In the genomic region with DNA sequence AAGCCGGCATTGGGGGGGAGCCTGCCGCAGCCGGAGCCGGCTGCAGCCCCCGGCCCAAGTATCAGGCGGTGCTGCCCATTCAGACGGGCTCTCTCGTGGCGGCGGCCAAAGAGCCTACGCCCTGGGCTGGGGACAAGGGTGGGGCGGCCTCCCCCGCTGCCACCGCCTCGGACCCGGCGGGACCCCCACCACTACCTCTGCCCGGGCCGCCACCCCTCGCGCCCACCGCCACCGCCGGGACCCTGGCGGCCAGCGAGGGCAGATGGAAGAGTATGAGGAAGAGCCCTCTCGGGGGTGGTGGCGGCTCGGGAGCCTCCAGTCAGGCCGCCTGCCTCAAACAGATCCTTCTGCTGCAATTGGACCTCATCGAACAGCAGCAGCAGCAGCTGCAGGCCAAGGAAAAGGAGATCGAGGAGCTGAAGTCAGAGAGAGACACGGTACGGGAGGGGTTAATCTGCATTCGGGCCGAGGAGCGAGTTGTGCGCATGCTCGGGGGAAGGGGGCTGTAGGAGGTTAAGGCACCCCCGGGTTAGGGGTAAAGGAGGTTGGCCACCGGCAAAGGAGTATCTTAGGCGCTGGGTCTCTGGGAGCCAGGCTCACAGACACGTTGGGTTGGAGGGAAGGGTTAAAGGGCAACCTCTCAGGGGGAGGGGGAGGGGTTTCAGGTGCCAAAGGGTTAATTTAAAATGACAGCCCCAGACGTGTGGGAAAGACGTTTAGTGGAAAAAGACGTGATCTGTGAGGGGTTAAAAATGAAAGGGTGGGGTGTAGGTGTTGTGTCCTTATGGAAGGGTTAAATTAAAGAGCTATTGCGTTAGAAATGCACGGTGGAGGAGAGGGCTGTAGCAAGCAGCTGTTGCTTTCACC, we compare ENCODE assay signal across 8 cellular contexts. TPM values are rescaled to one million over a fixed set of nuclear protein-coding genes. Genes with fewer than 3 reads are reported as not detected.
DNase-seq lines count a peak whose midpoint lies in the region; ATAC-seq and TF ChIP-seq lines count a peak whose summit lies in the region.

No MANE protein-coding gene starts in this region.

- TF ChIP-seq POLR2A in tibial nerve (IDR thresholded peaks at IDR 0.05) = no peak

- 0 to 1% methylated on average over 24 to 44 of the region's 48 CpGs for WGBS in tibial nerve, 2 donors

- no peak for TF ChIP-seq CTCF in GM06990 (IDR thresholded peaks at IDR 0.05; ENCODE audit: insufficient read depth, low read length, poor library complexity, severe bottlenecking)
- TF ChIP-seq CTCF in tibial nerve (IDR thresholded peaks at IDR 0.05) = peak in 1 of 5 experiments; percentile 29

- H3K36me3 ChIP-seq in GM06990 (ENCODE audit: control insufficient read depth, insufficient read depth, low read length) = peaks cover 7% of the 10 kb centered on the region
- peaks cover 0 to 29% (median 0%) of the 10 kb centered on the region in 3 donors for H3K36me3 ChIP-seq in tibial nerve

- TF ChIP-seq EP300 in tibial nerve (IDR thresholded peaks at IDR 0.05) = peak in 1 of 2 donors; percentile 24

- peak overlapping the region; percentile 90 for H3K4me3 ChIP-seq in GM06990 (replicated peaks; ENCODE audit: low read depth, low read length)
- H3K4me3 ChIP-seq in tibial nerve = peak overlapping the region; percentile 71 to 100 (median 81)

- H3K9me3 ChIP-seq in tibial nerve = no peaks in the 10 kb centered on the region

- H3K27ac ChIP-seq in epithelial cell of prostate (peak overlapping the region; percentile 79), tibial nerve (peak overlapping the region; percentile 98 to 100 (median 98))

- ATAC-seq in HG02678 (IDR thresholded peaks at IDR 0.05; ENCODE audit: unreplicated experiment) (peak; percentile 25), HG03520 (IDR thresholded peaks at IDR 0.05; ENCODE audit: unreplicated experiment) (no peak)

- H3K4me1 ChIP-seq in tibial nerve = peaks cover 0 to 46% (median 22%) of the 10 kb centered on the region in 4 donors

- H3K27me3 ChIP-seq in GM06990 (replicated peaks; ENCODE audit: control insufficient read depth, insufficient read depth, low read length) (no peaks in the 10 kb centered on the region), tibial nerve (no peaks in the 10 kb centered on the region)

- peak; percentile 59 for DNase-seq in GM06990 (ENCODE audit: extremely low read depth, insufficient read length)
- peak; percentile 49 for DNase-seq in NCI-H524 treated with DMSO at 0.1 percent for 48 hours (lab: John Stamatoyannopoulos, UW)
- peak; percentile 84 for DNase-seq in activated CD8-positive, alpha-beta memory T cell treated with anti-CD3 and anti-CD28 coated beads for 24 hours
- no peak for DNase-seq in epithelial cell of prostate (ENCODE audit: low read depth, low spot score)
- peak; percentile 72 for DNase-seq in myocyte (ENCODE audit: low read depth)
- DNase-seq in tibial nerve (ENCODE audit: low spot score in 2 of 2) = peak in 1 of 2 donors; percentile 26

RNA-seq across cellular contexts. Expression of a gene that starts 1.4 kb away (rescaled TPM):
- total RNA-seq in myocyte (104 and 111 TPM in 2 replicates), tibial nerve (100 to 1,000 TPM in 3 of 4 donors, 10 to 100 TPM in 1; 78.0 to 113 (median 107) TPM)
- polyA plus RNA-seq in myocyte (2012) = 60.2 TPM

RNA-seq across cellular contexts. Expression of a gene that starts 17.2 kb away (rescaled TPM):
- total RNA-seq in myocyte = 35.0 and 49.0 TPM in 2 replicates
- 32.6 TPM for polyA plus RNA-seq in myocyte (2012)
- total RNA-seq in tibial nerve = 100 to 1,000 TPM in 1 of 4 donors, 10 to 100 TPM in 3; 85.2 to 122 (median 93.4) TPM

RNA-seq across cellular contexts. Expression of a gene that starts 22.8 kb away (rescaled TPM):
- total RNA-seq in myocyte = 9.5 and 10.8 TPM in 2 replicates
- polyA plus RNA-seq in myocyte (2012) = 12.4 TPM
- 10 to 100 TPM; 16.8 to 48.2 (median 21.0) TPM for total RNA-seq in tibial nerve

RNA-seq across cellular contexts. Expression of a gene that starts 54.1 kb away (rescaled TPM):
- total RNA-seq in myocyte = 1.1 and 1.9 TPM in 2 replicates
- 3.2 TPM for polyA plus RNA-seq in myocyte (2012)
- 10 to 100 TPM in 1 of 4 donors, 1 to 10 TPM in 3; 4.8 to 30.0 (median 6.9) TPM for total RNA-seq in tibial nerve
